In the genomic region with DNA sequence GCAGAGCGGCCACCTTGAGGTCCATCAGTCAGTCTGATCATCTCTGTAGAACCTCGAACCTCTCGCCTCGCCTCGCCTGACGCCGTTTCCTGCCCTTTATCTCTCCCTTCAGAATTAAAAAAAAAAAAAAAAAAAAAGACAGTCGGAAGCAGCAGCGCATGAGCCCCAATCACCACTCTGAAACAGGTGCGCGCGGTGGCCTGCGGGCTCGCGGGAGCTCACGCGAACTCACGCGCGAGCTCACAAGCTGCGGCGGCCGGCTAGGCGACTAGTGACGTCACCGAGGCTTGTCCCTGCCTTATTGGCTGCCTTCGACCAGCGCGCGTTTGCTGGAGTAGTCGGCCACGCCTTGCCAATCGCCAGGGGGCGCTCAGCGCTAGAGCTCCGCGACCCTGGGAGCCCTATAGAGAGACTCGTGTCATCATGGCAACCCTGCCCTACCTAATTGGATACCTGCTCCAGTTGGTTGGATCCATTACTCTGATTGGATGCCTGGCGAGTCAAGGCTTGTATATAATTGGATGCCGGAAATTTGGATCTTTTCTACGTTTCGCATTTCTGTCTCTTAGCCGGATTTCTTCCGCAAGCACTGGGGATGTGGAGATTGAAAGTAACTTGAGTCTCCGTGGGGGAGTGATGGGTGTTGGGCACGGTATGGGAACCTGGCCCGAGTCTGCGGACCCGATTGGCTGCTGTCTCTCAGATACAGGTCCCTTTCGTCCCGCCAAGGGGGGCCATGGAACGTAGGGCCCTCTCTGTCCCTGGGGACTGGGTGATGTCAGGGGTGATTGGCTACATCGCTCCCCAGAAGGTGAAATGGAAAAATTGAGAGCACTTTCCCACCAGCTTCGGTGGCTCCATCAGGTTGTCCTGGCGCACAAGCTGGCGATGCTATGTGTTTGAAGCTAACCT, we compare ENCODE assay signal across 1 cellular context.
TF ChIP-seq lines count a peak whose summit lies in the region.

No MANE protein-coding gene starts in this region.

TF ChIP-seq in K562, 482 proteins besides CTCF, POLR2A, EP300 and RAD21 (continued from another document and continues in another):
- TF ChIP-seq, protein P1, sequence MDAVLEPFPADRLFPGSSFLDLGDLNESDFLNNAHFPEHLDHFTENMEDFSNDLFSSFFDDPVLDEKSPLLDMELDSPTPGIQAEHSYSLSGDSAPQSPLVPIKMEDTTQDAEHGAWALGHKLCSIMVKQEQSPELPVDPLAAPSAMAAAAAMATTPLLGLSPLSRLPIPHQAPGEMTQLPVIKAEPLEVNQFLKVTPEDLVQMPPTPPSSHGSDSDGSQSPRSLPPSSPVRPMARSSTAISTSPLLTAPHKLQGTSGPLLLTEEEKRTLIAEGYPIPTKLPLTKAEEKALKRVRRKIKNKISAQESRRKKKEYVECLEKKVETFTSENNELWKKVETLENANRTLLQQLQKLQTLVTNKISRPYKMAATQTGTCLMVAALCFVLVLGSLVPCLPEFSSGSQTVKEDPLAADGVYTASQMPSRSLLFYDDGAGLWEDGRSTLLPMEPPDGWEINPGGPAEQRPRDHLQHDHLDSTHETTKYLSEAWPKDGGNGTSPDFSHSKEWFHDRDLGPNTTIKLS (IDR thresholded peaks at IDR 0.05; ENCODE audit: borderline replicate concordance, low read depth) = peak; percentile 72; the same call in 1 of the 2 replicates
- peak; percentile 59; the same call in 1 of the 2 replicates for TF ChIP-seq ETV5 (CRISPR knock-in tag; IDR thresholded peaks at IDR 0.05; ENCODE audit: low read depth)
- TF ChIP-seq ZNF12 (CRISPR knock-in tag; IDR thresholded peaks at IDR 0.05) = no peak
- TF ChIP-seq ZKSCAN8 (CRISPR knock-in tag; IDR thresholded peaks at IDR 0.05) = no peak
- TF ChIP-seq GABPA (tag; conservative IDR thresholded peaks at IDR 0.05; ENCODE audit: low read depth) = peak; percentile 14; the same call in 1 of the 2 replicates
- TF ChIP-seq, protein P2, sequence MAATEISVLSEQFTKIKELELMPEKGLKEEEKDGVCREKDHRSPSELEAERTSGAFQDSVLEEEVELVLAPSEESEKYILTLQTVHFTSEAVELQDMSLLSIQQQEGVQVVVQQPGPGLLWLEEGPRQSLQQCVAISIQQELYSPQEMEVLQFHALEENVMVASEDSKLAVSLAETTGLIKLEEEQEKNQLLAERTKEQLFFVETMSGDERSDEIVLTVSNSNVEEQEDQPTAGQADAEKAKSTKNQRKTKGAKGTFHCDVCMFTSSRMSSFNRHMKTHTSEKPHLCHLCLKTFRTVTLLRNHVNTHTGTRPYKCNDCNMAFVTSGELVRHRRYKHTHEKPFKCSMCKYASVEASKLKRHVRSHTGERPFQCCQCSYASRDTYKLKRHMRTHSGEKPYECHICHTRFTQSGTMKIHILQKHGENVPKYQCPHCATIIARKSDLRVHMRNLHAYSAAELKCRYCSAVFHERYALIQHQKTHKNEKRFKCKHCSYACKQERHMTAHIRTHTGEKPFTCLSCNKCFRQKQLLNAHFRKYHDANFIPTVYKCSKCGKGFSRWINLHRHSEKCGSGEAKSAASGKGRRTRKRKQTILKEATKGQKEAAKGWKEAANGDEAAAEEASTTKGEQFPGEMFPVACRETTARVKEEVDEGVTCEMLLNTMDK (IDR thresholded peaks at IDR 0.05; ENCODE audit: borderline replicate concordance, insufficient read depth, low read depth, low read length, poor library complexity, severe bottlenecking) = peak; percentile 89
- peak; percentile 25; the same call in 1 of the 2 replicates for TF ChIP-seq KLF16 (IDR thresholded peaks at IDR 0.05)
- TF ChIP-seq, protein P3, sequence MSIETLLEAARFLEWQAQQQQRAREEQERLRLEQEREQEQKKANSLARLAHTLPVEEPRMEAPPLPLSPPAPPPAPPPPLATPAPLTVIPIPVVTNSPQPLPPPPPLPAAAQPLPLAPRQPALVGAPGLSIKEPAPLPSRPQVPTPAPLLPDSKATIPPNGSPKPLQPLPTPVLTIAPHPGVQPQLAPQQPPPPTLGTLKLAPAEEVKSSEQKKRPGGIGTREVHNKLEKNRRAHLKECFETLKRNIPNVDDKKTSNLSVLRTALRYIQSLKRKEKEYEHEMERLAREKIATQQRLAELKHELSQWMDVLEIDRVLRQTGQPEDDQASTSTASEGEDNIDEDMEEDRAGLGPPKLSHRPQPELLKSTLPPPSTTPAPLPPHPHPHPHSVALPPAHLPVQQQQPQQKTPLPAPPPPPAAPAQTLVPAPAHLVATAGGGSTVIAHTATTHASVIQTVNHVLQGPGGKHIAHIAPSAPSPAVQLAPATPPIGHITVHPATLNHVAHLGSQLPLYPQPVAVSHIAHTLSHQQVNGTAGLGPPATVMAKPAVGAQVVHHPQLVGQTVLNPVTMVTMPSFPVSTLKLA (conservative IDR thresholded peaks at IDR 0.05) = peak in 1 of 2 experiments; percentile 57; a peak in 1 of 4 replicates
- TF ChIP-seq, protein P4, sequence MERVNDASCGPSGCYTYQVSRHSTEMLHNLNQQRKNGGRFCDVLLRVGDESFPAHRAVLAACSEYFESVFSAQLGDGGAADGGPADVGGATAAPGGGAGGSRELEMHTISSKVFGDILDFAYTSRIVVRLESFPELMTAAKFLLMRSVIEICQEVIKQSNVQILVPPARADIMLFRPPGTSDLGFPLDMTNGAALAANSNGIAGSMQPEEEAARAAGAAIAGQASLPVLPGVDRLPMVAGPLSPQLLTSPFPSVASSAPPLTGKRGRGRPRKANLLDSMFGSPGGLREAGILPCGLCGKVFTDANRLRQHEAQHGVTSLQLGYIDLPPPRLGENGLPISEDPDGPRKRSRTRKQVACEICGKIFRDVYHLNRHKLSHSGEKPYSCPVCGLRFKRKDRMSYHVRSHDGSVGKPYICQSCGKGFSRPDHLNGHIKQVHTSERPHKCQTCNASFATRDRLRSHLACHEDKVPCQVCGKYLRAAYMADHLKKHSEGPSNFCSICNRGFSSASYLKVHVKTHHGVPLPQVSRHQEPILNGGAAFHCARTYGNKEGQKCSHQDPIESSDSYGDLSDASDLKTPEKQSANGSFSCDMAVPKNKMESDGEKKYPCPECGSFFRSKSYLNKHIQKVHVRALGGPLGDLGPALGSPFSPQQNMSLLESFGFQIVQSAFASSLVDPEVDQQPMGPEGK (CRISPR knock-in tag; IDR thresholded peaks at IDR 0.05; ENCODE audit: borderline replicate concordance) = no peak
- TF ChIP-seq RCOR1 (IDR thresholded peaks at IDR 0.05; ENCODE audit: borderline replicate concordance in 1 of 2, low read depth in 2 of 2, low read length in 2 of 2) = peak in 1 of 2 experiments; percentile 66; a peak in 1 of 4 replicates
- TF ChIP-seq, protein P5, sequence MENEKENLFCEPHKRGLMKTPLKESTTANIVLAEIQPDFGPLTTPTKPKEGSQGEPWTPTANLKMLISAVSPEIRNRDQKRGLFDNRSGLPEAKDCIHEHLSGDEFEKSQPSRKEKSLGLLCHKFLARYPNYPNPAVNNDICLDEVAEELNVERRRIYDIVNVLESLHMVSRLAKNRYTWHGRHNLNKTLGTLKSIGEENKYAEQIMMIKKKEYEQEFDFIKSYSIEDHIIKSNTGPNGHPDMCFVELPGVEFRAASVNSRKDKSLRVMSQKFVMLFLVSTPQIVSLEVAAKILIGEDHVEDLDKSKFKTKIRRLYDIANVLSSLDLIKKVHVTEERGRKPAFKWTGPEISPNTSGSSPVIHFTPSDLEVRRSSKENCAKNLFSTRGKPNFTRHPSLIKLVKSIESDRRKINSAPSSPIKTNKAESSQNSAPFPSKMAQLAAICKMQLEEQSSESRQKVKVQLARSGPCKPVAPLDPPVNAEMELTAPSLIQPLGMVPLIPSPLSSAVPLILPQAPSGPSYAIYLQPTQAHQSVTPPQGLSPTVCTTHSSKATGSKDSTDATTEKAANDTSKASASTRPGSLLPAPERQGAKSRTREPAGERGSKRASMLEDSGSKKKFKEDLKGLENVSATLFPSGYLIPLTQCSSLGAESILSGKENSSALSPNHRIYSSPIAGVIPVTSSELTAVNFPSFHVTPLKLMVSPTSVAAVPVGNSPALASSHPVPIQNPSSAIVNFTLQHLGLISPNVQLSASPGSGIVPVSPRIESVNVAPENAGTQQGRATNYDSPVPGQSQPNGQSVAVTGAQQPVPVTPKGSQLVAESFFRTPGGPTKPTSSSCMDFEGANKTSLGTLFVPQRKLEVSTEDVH (IDR thresholded peaks at IDR 0.05; ENCODE audit: low read depth, partially characterized antibody) = peak; percentile 70
- peak in 1 of 2 experiments; percentile 50; a peak in 1 of 3 replicates for TF ChIP-seq CBX3 (IDR thresholded peaks at IDR 0.05; ENCODE audit: borderline replicate concordance in 1 of 2, low read length in 2 of 2)
- no peak for TF ChIP-seq HDAC8 (tag; IDR thresholded peaks at IDR 0.05)
- peak; percentile 99 for TF ChIP-seq CREM (IDR thresholded peaks at IDR 0.05; ENCODE audit: low read depth)
- TF ChIP-seq ZNF830 (CRISPR knock-in tag; IDR thresholded peaks at IDR 0.05) = no peak
- peak; percentile 86 for TF ChIP-seq ZNF384 (IDR thresholded peaks at IDR 0.05; ENCODE audit: low read depth, low read length)
- TF ChIP-seq RNF2 (IDR thresholded peaks at IDR 0.05) = peak; percentile 63; the same call in 1 of the 2 replicates
- TF ChIP-seq, protein P6, sequence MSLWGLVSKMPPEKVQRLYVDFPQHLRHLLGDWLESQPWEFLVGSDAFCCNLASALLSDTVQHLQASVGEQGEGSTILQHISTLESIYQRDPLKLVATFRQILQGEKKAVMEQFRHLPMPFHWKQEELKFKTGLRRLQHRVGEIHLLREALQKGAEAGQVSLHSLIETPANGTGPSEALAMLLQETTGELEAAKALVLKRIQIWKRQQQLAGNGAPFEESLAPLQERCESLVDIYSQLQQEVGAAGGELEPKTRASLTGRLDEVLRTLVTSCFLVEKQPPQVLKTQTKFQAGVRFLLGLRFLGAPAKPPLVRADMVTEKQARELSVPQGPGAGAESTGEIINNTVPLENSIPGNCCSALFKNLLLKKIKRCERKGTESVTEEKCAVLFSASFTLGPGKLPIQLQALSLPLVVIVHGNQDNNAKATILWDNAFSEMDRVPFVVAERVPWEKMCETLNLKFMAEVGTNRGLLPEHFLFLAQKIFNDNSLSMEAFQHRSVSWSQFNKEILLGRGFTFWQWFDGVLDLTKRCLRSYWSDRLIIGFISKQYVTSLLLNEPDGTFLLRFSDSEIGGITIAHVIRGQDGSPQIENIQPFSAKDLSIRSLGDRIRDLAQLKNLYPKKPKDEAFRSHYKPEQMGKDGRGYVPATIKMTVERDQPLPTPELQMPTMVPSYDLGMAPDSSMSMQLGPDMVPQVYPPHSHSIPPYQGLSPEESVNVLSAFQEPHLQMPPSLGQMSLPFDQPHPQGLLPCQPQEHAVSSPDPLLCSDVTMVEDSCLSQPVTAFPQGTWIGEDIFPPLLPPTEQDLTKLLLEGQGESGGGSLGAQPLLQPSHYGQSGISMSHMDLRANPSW (CRISPR knock-in tag; IDR thresholded peaks at IDR 0.05) = no peak
- TF ChIP-seq PRPF4 (IDR thresholded peaks at IDR 0.05; ENCODE audit: insufficient read depth, low read depth, low read length, poor library complexity, severe bottlenecking) = no peak
- TF ChIP-seq JUN (IDR thresholded peaks at IDR 0.05; ENCODE audit: borderline replicate concordance, low read depth, low read length) = peak; percentile 82
- no peak for TF ChIP-seq JUN (CRISPR knock-in tag; IDR thresholded peaks at IDR 0.05; ENCODE audit: borderline replicate concordance)
- TF ChIP-seq, protein P7, sequence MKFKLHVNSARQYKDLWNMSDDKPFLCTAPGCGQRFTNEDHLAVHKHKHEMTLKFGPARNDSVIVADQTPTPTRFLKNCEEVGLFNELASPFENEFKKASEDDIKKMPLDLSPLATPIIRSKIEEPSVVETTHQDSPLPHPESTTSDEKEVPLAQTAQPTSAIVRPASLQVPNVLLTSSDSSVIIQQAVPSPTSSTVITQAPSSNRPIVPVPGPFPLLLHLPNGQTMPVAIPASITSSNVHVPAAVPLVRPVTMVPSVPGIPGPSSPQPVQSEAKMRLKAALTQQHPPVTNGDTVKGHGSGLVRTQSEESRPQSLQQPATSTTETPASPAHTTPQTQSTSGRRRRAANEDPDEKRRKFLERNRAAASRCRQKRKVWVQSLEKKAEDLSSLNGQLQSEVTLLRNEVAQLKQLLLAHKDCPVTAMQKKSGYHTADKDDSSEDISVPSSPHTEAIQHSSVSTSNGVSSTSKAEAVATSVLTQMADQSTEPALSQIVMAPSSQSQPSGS (CRISPR knock-in tag; IDR thresholded peaks at IDR 0.05) = peak; percentile 50; the same call in 1 of the 2 replicates
- TF ChIP-seq, protein P8, sequence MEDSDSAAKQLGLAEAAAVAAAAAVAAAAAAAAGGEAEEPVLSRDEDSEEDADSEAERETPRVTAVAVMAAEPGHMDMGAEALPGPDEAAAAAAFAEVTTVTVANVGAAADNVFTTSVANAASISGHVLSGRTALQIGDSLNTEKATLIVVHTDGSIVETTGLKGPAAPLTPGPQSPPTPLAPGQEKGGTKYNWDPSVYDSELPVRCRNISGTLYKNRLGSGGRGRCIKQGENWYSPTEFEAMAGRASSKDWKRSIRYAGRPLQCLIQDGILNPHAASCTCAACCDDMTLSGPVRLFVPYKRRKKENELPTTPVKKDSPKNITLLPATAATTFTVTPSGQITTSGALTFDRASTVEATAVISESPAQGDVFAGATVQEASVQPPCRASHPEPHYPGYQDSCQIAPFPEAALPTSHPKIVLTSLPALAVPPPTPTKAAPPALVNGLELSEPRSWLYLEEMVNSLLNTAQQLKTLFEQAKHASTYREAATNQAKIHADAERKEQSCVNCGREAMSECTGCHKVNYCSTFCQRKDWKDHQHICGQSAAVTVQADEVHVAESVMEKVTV (CRISPR knock-in tag; IDR thresholded peaks at IDR 0.05) = peak; percentile 65
- TF ChIP-seq, protein P9, sequence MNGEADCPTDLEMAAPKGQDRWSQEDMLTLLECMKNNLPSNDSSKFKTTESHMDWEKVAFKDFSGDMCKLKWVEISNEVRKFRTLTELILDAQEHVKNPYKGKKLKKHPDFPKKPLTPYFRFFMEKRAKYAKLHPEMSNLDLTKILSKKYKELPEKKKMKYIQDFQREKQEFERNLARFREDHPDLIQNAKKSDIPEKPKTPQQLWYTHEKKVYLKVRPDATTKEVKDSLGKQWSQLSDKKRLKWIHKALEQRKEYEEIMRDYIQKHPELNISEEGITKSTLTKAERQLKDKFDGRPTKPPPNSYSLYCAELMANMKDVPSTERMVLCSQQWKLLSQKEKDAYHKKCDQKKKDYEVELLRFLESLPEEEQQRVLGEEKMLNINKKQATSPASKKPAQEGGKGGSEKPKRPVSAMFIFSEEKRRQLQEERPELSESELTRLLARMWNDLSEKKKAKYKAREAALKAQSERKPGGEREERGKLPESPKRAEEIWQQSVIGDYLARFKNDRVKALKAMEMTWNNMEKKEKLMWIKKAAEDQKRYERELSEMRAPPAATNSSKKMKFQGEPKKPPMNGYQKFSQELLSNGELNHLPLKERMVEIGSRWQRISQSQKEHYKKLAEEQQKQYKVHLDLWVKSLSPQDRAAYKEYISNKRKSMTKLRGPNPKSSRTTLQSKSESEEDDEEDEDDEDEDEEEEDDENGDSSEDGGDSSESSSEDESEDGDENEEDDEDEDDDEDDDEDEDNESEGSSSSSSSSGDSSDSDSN (IDR thresholded peaks at IDR 0.05; ENCODE audit: borderline replicate concordance in 1 of 2, low read depth in 2 of 2, low read length in 2 of 2) = 0 out of 4 replicates have a peak, but pooled peaks of 1 of the 2 experiments have one; percentile 33
- peak; percentile 98 for TF ChIP-seq SNIP1 (IDR thresholded peaks at IDR 0.05; ENCODE audit: low read depth)
- TF ChIP-seq CHCHD3 (CRISPR knock-in tag; IDR thresholded peaks at IDR 0.05) = no peak
